In genomic region chr12:124286946-124287345, GRCh38 we compare ENCODE assay signal across 23 cellular contexts. TPM values are rescaled to one million over a fixed set of nuclear protein-coding genes. Genes with fewer than 3 reads are reported as not detected.
"Had no signal": no experiment of that assay in that cellular context is flagged by ENCODE, and none has a peak within 500 bp of the region (broad histone marks: within the 10 kb centered on the region; RNA-seq: fewer than 3 reads in every experiment).

No MANE protein-coding gene starts in this region.

- H3K36me3 ChIP-seq: left ventricle myocardium inferior, ovary, prostate gland, sigmoid colon, spleen, suprapubic skin, thoracic aorta, tibial artery, upper lobe of right lung had no signal

- H3K27ac Mint-ChIP-seq: immature natural killer cell; memory B cell; natural killer cell treated with Interleukin-12 subunit alpha and Interleukin-12 subunit beta and Interleukin-15 and Interleukin-18, amount 100 ng/mL, for 72 hours; stimulated activated effector memory CD8-positive, alpha-beta T cell treated with anti-CD3 and anti-CD28 coated beads, Interleukin-12 subunit alpha, Interleukin-12 subunit beta, amount 100 ng/mL, for 72 hours; stimulated activated naive CD8-positive, alpha-beta T cell treated with anti-CD3 and anti-CD28 coated beads, Interleukin-15, Interleukin-2, amounts not matched to agents 100 ng/mL and 50 ng/mL, for 24 hours had no signal

- H3K36me3 Mint-ChIP-seq: stimulated activated effector memory CD8-positive, alpha-beta T cell treated with anti-CD3 and anti-CD28 coated beads, Interleukin-12 subunit alpha, Interleukin-12 subunit beta, amount 100 ng/mL, for 72 hours had no signal

- H3K27ac ChIP-seq: left ventricle myocardium inferior, ovary, prostate gland, sigmoid colon, spleen, suprapubic skin, thoracic aorta, tibial artery, upper lobe of right lung had no signal

- H3K4me1 ChIP-seq: prostate gland, spleen had no signal

- H3K4me3 ChIP-seq: left ventricle myocardium inferior, lung, mucosa of descending colon, ovary, prostate gland, sigmoid colon, spleen, suprapubic skin, thoracic aorta, tibial artery, upper lobe of right lung had no signal

- H3K9me3 ChIP-seq: ovary, prostate gland, upper lobe of right lung had no signal

- H3K27me3 ChIP-seq: ovary, sigmoid colon, tibial artery had no signal

- H3K4me1 Mint-ChIP-seq: immature natural killer cell; naive thymus-derived CD4-positive, alpha-beta T cell; stimulated activated effector memory CD8-positive, alpha-beta T cell treated with anti-CD3 and anti-CD28 coated beads, Interleukin-12 subunit alpha, Interleukin-12 subunit beta, amount 100 ng/mL, for 72 hours had no signal

- H3K4me3 Mint-ChIP-seq: immature natural killer cell; memory B cell; naive thymus-derived CD4-positive, alpha-beta T cell; natural killer cell treated with Interleukin-12 subunit alpha and Interleukin-12 subunit beta and Interleukin-15 and Interleukin-18, amount 100 ng/mL, for 72 hours; stimulated activated effector memory CD8-positive, alpha-beta T cell treated with anti-CD3 and anti-CD28 coated beads, Interleukin-12 subunit alpha, Interleukin-12 subunit beta, amount 100 ng/mL, for 72 hours; stimulated activated naive CD8-positive, alpha-beta T cell treated with anti-CD3 and anti-CD28 coated beads, Interleukin-15, Interleukin-2, amounts not matched to agents 100 ng/mL and 50 ng/mL, for 24 hours had no signal

- ATAC-seq: naive thymus-derived CD4-positive, alpha-beta T cell; natural killer cell treated with Interleukin-12 subunit alpha and Interleukin-12 subunit beta and Interleukin-15 and Interleukin-18, amount 100 ng/mL, for 72 hours; right cardiac atrium; stimulated activated effector memory CD8-positive, alpha-beta T cell treated with anti-CD3 and anti-CD28 coated beads, Interleukin-12 subunit alpha, Interleukin-12 subunit beta, amount 100 ng/mL, for 72 hours; upper lobe of right lung had no signal

- DNase-seq: immature natural killer cell; left ventricle myocardium inferior; naive thymus-derived CD4-positive, alpha-beta T cell; ovary; retina; right cardiac atrium; sigmoid colon; spleen; stimulated activated CD4-positive, alpha-beta T cell treated with anti-CD3 and anti-CD28 coated beads, Interleukin-4, amount 100 ng/mL, for 24 hours; stimulated activated naive CD4-positive, alpha-beta T cell; tibial artery; trophoblast cell; upper lobe of right lung had no signal

RNA-seq across cellular contexts. Expression of gene RFLNA, which starts 7.9 kb away (rescaled TPM):
- total RNA-seq: mesenteric fat pad; naive thymus-derived CD4-positive, alpha-beta T cell; natural killer cell treated with Interleukin-12 subunit alpha and Interleukin-12 subunit beta and Interleukin-15 and Interleukin-18, amount 100 ng/mL, for 72 hours had no signal
